In the genomic region with DNA sequence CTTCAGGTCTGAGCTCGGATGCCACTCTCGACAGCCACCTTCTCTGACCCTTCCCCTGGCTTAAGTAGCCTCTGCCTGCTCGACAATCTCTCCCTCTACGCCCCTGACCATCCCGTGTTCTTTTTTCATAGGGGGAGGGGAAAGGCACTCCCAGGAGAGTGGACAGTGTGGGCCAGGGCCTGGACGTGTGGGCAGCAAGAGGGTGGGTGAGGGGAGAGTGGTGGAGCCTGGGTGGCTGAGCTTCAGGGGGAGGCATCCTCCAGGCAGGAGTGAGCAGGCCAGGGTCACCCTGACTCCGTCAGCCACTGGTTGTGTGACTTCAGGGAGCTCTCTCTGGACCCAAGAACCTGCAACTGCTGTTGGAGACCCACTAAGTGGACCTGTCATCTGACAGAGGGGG, we compare ENCODE assay signal across 2 cellular contexts.
A peak's percentile ranks its signal among the peaks of the same experiment; 100 is the strongest.
TF ChIP-seq lines count a peak whose summit lies in the region.

No MANE protein-coding gene starts in this region.

TF ChIP-seq in HCT116, 20 proteins besides CTCF, POLR2A, EP300 and RAD21 (continued from another document):
- no peak for TF ChIP-seq POLR2AphosphoS5 (IDR thresholded peaks at IDR 0.05; ENCODE audit: low read depth, low read length)
- TF ChIP-seq JUND (IDR thresholded peaks at IDR 0.05): no peak
- TF ChIP-seq, protein P1, sequence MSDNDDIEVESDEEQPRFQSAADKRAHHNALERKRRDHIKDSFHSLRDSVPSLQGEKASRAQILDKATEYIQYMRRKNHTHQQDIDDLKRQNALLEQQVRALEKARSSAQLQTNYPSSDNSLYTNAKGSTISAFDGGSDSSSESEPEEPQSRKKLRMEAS (IDR thresholded peaks at IDR 0.05): no peak
- TF ChIP-seq, protein P2, sequence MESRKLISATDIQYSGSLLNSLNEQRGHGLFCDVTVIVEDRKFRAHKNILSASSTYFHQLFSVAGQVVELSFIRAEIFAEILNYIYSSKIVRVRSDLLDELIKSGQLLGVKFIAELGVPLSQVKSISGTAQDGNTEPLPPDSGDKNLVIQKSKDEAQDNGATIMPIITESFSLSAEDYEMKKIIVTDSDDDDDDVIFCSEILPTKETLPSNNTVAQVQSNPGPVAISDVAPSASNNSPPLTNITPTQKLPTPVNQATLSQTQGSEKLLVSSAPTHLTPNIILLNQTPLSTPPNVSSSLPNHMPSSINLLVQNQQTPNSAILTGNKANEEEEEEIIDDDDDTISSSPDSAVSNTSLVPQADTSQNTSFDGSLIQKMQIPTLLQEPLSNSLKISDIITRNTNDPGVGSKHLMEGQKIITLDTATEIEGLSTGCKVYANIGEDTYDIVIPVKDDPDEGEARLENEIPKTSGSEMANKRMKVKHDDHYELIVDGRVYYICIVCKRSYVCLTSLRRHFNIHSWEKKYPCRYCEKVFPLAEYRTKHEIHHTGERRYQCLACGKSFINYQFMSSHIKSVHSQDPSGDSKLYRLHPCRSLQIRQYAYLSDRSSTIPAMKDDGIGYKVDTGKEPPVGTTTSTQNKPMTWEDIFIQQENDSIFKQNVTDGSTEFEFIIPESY (IDR thresholded peaks at IDR 0.05; ENCODE audit: extremely low read depth, insufficient replicate concordance, low read length): no peak
- TF ChIP-seq EZH2phosphoT487 (IDR thresholded peaks at IDR 0.05; ENCODE audit: borderline replicate concordance): no peak
- TF ChIP-seq, protein P3, sequence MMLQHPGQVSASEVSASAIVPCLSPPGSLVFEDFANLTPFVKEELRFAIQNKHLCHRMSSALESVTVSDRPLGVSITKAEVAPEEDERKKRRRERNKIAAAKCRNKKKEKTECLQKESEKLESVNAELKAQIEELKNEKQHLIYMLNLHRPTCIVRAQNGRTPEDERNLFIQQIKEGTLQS (IDR thresholded peaks at IDR 0.05): no peak
- no peak for TF ChIP-seq ZFX (IDR thresholded peaks at IDR 0.05)
- TF ChIP-seq TCF7L2 (IDR thresholded peaks at IDR 0.05; ENCODE audit: borderline replicate concordance, extremely low read depth, insufficient read depth, insufficient read length): no peak

TF ChIP-seq in HepG2, 621 proteins besides CTCF, POLR2A, EP300 and RAD21 (continued from another document):
- TF ChIP-seq ZNF343 (CRISPR knock-in tag; IDR thresholded peaks at IDR 0.05) (0 out of 2 replicates have a peak, but pooled peaks have one; percentile 12), SALL1 (CRISPR knock-in tag; IDR thresholded peaks at IDR 0.05) (0 out of 2 replicates have a peak, but pooled peaks have one; percentile 7), SAFB2 (CRISPR knock-in tag; IDR thresholded peaks at IDR 0.05; ENCODE audit: borderline replicate concordance, low read depth) (0 out of 2 replicates have a peak, but pooled peaks have one; percentile 20), ZNF274 (CRISPR knock-in tag; IDR thresholded peaks at IDR 0.05) (0 out of 2 replicates have a peak, but pooled peaks have one; percentile 13), NFKB2 (CRISPR knock-in tag; IDR thresholded peaks at IDR 0.05; ENCODE audit: borderline replicate concordance) (0 out of 2 replicates have a peak, but pooled peaks have one; percentile 55), TARDBP (CRISPR knock-in tag; IDR thresholded peaks at IDR 0.05) (no peak), SMAD1 (CRISPR knock-in tag; IDR thresholded peaks at IDR 0.05; ENCODE audit: borderline replicate concordance, low read depth) (peak; percentile 48; the same call in 1 of the 2 replicates), SOX5 (CRISPR knock-in tag; IDR thresholded peaks at IDR 0.05; ENCODE audit: borderline replicate concordance) (no peak), TEAD3 (CRISPR knock-in tag; optimal IDR thresholded peaks at IDR 0.05; ENCODE audit: borderline replicate concordance) (peak; percentile 20), MAF1 (CRISPR knock-in tag; IDR thresholded peaks at IDR 0.05; ENCODE audit: borderline replicate concordance) (0 out of 2 replicates have a peak, but pooled peaks have one; percentile 27)
- TF ChIP-seq, protein P4, sequence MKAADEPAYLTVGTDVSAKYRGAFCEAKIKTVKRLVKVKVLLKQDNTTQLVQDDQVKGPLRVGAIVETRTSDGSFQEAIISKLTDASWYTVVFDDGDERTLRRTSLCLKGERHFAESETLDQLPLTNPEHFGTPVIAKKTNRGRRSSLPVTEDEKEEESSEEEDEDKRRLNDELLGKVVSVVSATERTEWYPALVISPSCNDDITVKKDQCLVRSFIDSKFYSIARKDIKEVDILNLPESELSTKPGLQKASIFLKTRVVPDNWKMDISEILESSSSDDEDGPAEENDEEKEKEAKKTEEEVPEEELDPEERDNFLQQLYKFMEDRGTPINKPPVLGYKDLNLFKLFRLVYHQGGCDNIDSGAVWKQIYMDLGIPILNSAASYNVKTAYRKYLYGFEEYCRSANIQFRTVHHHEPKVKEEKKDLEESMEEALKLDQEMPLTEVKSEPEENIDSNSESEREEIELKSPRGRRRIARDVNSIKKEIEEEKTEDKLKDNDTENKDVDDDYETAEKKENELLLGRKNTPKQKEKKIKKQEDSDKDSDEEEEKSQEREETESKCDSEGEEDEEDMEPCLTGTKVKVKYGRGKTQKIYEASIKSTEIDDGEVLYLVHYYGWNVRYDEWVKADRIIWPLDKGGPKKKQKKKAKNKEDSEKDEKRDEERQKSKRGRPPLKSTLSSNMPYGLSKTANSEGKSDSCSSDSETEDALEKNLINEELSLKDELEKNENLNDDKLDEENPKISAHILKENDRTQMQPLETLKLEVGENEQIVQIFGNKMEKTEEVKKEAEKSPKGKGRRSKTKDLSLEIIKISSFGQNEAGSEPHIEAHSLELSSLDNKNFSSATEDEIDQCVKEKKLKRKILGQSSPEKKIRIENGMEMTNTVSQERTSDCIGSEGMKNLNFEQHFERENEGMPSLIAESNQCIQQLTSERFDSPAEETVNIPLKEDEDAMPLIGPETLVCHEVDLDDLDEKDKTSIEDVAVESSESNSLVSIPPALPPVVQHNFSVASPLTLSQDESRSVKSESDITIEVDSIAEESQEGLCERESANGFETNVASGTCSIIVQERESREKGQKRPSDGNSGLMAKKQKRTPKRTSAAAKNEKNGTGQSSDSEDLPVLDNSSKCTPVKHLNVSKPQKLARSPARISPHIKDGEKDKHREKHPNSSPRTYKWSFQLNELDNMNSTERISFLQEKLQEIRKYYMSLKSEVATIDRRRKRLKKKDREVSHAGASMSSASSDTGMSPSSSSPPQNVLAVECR (CRISPR knock-in tag; IDR thresholded peaks at IDR 0.05; ENCODE audit: borderline replicate concordance): peak; percentile 12; the same call in 1 of the 2 replicates
- TF ChIP-seq, protein P5, sequence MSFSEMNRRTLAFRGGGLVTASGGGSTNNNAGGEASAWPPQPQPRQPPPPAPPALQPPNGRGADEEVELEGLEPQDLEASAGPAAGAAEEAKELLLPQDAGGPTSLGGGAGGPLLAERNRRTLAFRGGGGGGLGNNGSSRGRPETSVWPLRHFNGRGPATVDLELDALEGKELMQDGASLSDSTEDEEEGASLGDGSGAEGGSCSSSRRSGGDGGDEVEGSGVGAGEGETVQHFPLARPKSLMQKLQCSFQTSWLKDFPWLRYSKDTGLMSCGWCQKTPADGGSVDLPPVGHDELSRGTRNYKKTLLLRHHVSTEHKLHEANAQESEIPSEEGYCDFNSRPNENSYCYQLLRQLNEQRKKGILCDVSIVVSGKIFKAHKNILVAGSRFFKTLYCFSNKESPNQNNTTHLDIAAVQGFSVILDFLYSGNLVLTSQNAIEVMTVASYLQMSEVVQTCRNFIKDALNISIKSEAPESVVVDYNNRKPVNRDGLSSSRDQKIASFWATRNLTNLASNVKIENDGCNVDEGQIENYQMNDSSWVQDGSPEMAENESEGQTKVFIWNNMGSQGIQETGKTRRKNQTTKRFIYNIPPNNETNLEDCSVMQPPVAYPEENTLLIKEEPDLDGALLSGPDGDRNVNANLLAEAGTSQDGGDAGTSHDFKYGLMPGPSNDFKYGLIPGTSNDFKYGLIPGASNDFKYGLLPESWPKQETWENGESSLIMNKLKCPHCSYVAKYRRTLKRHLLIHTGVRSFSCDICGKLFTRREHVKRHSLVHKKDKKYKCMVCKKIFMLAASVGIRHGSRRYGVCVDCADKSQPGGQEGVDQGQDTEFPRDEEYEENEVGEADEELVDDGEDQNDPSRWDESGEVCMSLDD (CRISPR knock-in tag; IDR thresholded peaks at IDR 0.05; ENCODE audit: borderline replicate concordance): 0 out of 2 replicates have a peak, but pooled peaks have one; percentile 25
TF ChIP-seq in HepG2: peak in this region for 15.
